1 cellular context compared by ENCODE assay signal in genomic region chr14:54567224-54567633, GRCh38.
TF ChIP-seq lines count a peak whose summit lies in the region.

No MANE protein-coding gene starts in this region.

TF ChIP-seq in HepG2, 621 proteins besides CTCF, POLR2A, EP300 and RAD21 (continued from another document and continues in another):
- TF ChIP-seq SRSF1 (optimal IDR thresholded peaks at IDR 0.05; ENCODE audit: low read depth, low read length) (no peak), ZNF737 (CRISPR knock-in tag; IDR thresholded peaks at IDR 0.05; ENCODE audit: borderline replicate concordance) (no peak), HDAC1 (CRISPR knock-in tag; IDR thresholded peaks at IDR 0.05) (peak; percentile 40; the same call in 1 of the 2 replicates), HNRNPH1 (optimal IDR thresholded peaks at IDR 0.05; ENCODE audit: low read depth, low read length) (no peak), KDM4B (CRISPR knock-in tag; IDR thresholded peaks at IDR 0.05) (no peak), TARDBP (CRISPR knock-in tag; IDR thresholded peaks at IDR 0.05) (no peak), ZNF546 (CRISPR knock-in tag; conservative IDR thresholded peaks at IDR 0.05) (no peak), HMGXB3 (CRISPR knock-in tag; IDR thresholded peaks at IDR 0.05; ENCODE audit: borderline replicate concordance) (no peak), ZNF816 (CRISPR knock-in tag; IDR thresholded peaks at IDR 0.05; ENCODE audit: borderline replicate concordance) (0 out of 2 replicates have a peak, but pooled peaks have one; percentile 33), CBFB (CRISPR knock-in tag; IDR thresholded peaks at IDR 0.05) (no peak), ZNF17 (CRISPR knock-in tag; IDR thresholded peaks at IDR 0.05) (no peak), ZNF256 (CRISPR knock-in tag; conservative IDR thresholded peaks at IDR 0.05) (no peak), ZNF788 (CRISPR knock-in tag; IDR thresholded peaks at IDR 0.05; ENCODE audit: borderline replicate concordance) (no peak), ZNF383 (CRISPR knock-in tag; IDR thresholded peaks at IDR 0.05; ENCODE audit: borderline replicate concordance) (no peak), ZNF510 (CRISPR knock-in tag; IDR thresholded peaks at IDR 0.05; ENCODE audit: low read depth) (no peak), SMAD3 (CRISPR knock-in tag; IDR thresholded peaks at IDR 0.05) (no peak), SMARCC2 (IDR thresholded peaks at IDR 0.05) (no peak), BATF2 (CRISPR knock-in tag; IDR thresholded peaks at IDR 0.05) (no peak), RFX5 (IDR thresholded peaks at IDR 0.05; ENCODE audit: low read depth, low read length) (no peak), TOPORS (CRISPR knock-in tag; IDR thresholded peaks at IDR 0.05) (no peak), NCOR1 (IDR thresholded peaks at IDR 0.05; ENCODE audit: borderline replicate concordance, low read length) (no peak), ZNF772 (CRISPR knock-in tag; IDR thresholded peaks at IDR 0.05) (no peak), KDM2A (CRISPR knock-in tag; IDR thresholded peaks at IDR 0.05; ENCODE audit: borderline replicate concordance, low read depth) (no peak), ZNF251 (CRISPR knock-in tag; IDR thresholded peaks at IDR 0.05) (no peak), ZNF276 (CRISPR knock-in tag; IDR thresholded peaks at IDR 0.05; ENCODE audit: low read depth) (no peak), ATF7-NPFF (CRISPR knock-in tag; IDR thresholded peaks at IDR 0.05; ENCODE audit: low read depth) (0 out of 2 replicates have a peak, but pooled peaks have one; percentile 32), TBX2 (CRISPR knock-in tag; IDR thresholded peaks at IDR 0.05; ENCODE audit: borderline replicate concordance) (0 out of 2 replicates have a peak, but pooled peaks have one; percentile 4), KAT7 (CRISPR knock-in tag; IDR thresholded peaks at IDR 0.05; ENCODE audit: borderline replicate concordance) (peak; percentile 37; the same call in 1 of the 2 replicates), POLR2AphosphoS2 (IDR thresholded peaks at IDR 0.05; ENCODE audit: low read depth, low read length) (peak; percentile 56; the same call in 1 of the 2 replicates), SP4 (CRISPR knock-in tag; IDR thresholded peaks at IDR 0.05) (no peak), TAF1 (CRISPR knock-in tag; IDR thresholded peaks at IDR 0.05) (0 out of 2 replicates have a peak, but pooled peaks have one; percentile 17), FOXA1 (IDR thresholded peaks at IDR 0.05) (no peak), FOXA1 (CRISPR knock-in tag; IDR thresholded peaks at IDR 0.05) (no peak), NCOA2 (CRISPR knock-in tag; IDR thresholded peaks at IDR 0.05) (no peak), GPN1 (CRISPR knock-in tag; IDR thresholded peaks at IDR 0.05; ENCODE audit: borderline replicate concordance) (no peak), CENPBD1 (CRISPR knock-in tag; IDR thresholded peaks at IDR 0.05; ENCODE audit: borderline replicate concordance, low read depth) (no peak), ZNF605 (CRISPR knock-in tag; IDR thresholded peaks at IDR 0.05) (no peak), NBN (conservative IDR thresholded peaks at IDR 0.05) (no peak), PAWR (CRISPR knock-in tag; IDR thresholded peaks at IDR 0.05; ENCODE audit: borderline replicate concordance) (no peak), TRIM24 (CRISPR knock-in tag; IDR thresholded peaks at IDR 0.05) (no peak), LCORL (IDR thresholded peaks at IDR 0.05) (no peak), LCORL (CRISPR knock-in tag; IDR thresholded peaks at IDR 0.05) (peak; percentile 38; the same call in 1 of the 2 replicates), CENPX (CRISPR knock-in tag; IDR thresholded peaks at IDR 0.05) (no peak), ZNF263 (CRISPR knock-in tag; IDR thresholded peaks at IDR 0.05) (peak; percentile 92), SOX6 (IDR thresholded peaks at IDR 0.05) (no peak), SOX6 (CRISPR knock-in tag; IDR thresholded peaks at IDR 0.05) (no peak), SMYD3 (CRISPR knock-in tag; IDR thresholded peaks at IDR 0.05) (no peak), SMAD9 (CRISPR knock-in tag; IDR thresholded peaks at IDR 0.05) (no peak), MAFK (conservative IDR thresholded peaks at IDR 0.05 in 1 of 2, IDR thresholded peaks at IDR 0.05 in 1 of 2; ENCODE audit: low read length in 2 of 2) (no peak), CCDC6 (CRISPR knock-in tag; IDR thresholded peaks at IDR 0.05) (no peak), RNF2 (conservative IDR thresholded peaks at IDR 0.05; ENCODE audit: low read depth) (no peak), TRIM22 (IDR thresholded peaks at IDR 0.05) (no peak), ZNF564 (CRISPR knock-in tag; IDR thresholded peaks at IDR 0.05) (no peak), IKZF1 (IDR thresholded peaks at IDR 0.05) (no peak), ZFYVE20 (CRISPR knock-in tag; IDR thresholded peaks at IDR 0.05; ENCODE audit: borderline replicate concordance, low read depth) (no peak)
- TF ChIP-seq, protein P1, sequence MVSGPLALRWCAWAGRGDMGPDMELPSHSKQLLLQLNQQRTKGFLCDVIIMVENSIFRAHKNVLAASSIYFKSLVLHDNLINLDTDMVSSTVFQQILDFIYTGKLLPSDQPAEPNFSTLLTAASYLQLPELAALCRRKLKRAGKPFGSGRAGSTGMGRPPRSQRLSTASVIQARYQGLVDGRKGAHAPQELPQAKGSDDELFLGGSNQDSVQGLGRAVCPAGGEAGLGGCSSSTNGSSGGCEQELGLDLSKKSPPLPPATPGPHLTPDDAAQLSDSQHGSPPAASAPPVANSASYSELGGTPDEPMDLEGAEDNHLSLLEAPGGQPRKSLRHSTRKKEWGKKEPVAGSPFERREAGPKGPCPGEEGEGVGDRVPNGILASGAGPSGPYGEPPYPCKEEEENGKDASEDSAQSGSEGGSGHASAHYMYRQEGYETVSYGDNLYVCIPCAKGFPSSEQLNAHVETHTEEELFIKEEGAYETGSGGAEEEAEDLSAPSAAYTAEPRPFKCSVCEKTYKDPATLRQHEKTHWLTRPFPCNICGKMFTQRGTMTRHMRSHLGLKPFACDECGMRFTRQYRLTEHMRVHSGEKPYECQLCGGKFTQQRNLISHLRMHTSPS (CRISPR knock-in tag; IDR thresholded peaks at IDR 0.05; ENCODE audit: low read depth), result no peak
- TF ChIP-seq, protein P2, sequence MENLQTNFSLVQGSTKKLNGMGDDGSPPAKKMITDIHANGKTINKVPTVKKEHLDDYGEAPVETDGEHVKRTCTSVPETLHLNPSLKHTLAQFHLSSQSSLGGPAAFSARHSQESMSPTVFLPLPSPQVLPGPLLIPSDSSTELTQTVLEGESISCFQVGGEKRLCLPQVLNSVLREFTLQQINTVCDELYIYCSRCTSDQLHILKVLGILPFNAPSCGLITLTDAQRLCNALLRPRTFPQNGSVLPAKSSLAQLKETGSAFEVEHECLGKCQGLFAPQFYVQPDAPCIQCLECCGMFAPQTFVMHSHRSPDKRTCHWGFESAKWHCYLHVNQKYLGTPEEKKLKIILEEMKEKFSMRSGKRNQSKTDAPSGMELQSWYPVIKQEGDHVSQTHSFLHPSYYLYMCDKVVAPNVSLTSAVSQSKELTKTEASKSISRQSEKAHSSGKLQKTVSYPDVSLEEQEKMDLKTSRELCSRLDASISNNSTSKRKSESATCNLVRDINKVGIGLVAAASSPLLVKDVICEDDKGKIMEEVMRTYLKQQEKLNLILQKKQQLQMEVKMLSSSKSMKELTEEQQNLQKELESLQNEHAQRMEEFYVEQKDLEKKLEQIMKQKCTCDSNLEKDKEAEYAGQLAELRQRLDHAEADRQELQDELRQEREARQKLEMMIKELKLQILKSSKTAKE (CRISPR knock-in tag; IDR thresholded peaks at IDR 0.05; ENCODE audit: borderline replicate concordance), result no peak
- TF ChIP-seq, protein P3, sequence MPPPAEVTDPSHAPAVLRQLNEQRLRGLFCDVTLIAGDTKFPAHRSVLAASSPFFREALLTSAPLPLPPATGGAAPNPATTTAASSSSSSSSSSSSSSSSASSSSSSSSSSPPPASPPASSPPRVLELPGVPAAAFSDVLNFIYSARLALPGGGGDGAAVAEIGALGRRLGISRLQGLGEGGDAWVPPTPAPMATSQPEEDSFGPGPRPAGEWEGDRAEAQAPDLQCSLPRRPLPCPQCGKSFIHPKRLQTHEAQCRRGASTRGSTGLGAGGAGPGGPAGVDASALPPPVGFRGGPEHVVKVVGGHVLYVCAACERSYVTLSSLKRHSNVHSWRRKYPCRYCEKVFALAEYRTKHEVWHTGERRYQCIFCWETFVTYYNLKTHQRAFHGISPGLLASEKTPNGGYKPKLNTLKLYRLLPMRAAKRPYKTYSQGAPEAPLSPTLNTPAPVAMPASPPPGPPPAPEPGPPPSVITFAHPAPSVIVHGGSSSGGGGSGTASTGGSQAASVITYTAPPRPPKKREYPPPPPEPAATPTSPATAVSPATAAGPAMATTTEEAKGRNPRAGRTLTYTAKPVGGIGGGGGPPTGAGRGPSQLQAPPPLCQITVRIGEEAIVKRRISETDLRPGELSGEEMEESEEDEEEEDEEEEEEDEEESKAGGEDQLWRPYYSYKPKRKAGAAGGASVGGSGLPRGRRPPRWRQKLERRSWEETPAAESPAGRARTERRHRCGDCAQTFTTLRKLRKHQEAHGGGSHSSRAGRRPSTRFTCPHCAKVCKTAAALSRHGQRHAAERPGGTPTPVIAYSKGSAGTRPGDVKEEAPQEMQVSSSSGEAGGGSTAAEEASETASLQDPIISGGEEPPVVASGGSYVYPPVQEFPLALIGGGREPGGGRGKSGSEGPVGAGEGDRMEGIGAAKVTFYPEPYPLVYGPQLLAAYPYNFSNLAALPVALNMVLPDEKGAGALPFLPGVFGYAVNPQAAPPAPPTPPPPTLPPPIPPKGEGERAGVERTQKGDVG (CRISPR knock-in tag; IDR thresholded peaks at IDR 0.05; ENCODE audit: borderline replicate concordance), result no peak
